In the genomic region with DNA sequence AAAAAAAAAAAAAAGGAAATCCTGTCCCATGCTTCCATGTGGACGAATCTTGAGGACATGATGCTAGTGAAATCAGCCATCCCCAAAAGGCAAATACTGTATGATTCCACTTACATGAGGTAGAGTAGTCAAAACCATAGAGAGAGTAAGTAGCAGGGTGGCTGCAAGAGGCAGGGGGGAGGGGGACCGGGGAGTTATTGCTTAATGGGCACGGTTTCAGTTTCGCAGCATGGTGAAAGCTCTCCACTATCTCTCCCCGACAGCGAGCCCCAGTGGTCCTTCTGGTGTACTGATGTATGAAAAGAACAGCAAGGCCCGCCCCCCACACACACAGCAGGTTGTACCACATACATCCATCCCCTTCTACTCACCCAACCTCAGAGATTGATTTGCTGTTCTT, we compare ENCODE assay signal across 8 cellular contexts. TPM values are rescaled to one million over a fixed set of nuclear protein-coding genes. Genes with fewer than 3 reads are reported as not detected.
DNase-seq lines count a peak whose midpoint lies in the region; ATAC-seq and TF ChIP-seq lines count a peak whose summit lies in the region.

No MANE protein-coding gene starts in this region.

- CTCF ChIA-PET in CD8-positive, alpha-beta T cell (lab: Charles Lee), result no interaction called here

- peaks cover 3% of the 10 kb centered on the region for H3K4me1 Mint-ChIP-seq in CD8-positive, alpha-beta T cell (ENCODE audit: low read depth)
- peaks cover 4% of the 10 kb centered on the region for H3K4me1 Mint-ChIP-seq in activated naive CD8-positive, alpha-beta T cell treated with anti-CD3 and anti-CD28 coated beads for 36 hours

- in situ Hi-C loops in SK-MEL-5 (cut with HindIII; ENCODE audit: low pct_unique_long_range_greater_than_20kb, low sequenced_read_pairs), result no loop called here

- H3K4me1 ChIP-seq in CD8-positive, alpha-beta T cell (ENCODE audit: insufficient read depth, low read length), result no peaks in the 10 kb centered on the region

- H3K9me3 Mint-ChIP-seq in CD8-positive, alpha-beta T cell, result no peaks in the 10 kb centered on the region
- H3K9me3 Mint-ChIP-seq in activated naive CD8-positive, alpha-beta T cell treated with anti-CD3 and anti-CD28 coated beads for 36 hours, result no peaks in the 10 kb centered on the region

- peak; percentile 26 for TF ChIP-seq CTCF in CD8-positive, alpha-beta T cell (IDR thresholded peaks at IDR 0.05)

- peak; percentile 99 for ATAC-seq in CD8-positive, alpha-beta T cell
- ATAC-seq in GM19467 (IDR thresholded peaks at IDR 0.05; ENCODE audit: unreplicated experiment) (peak; percentile 99), HG03521 (IDR thresholded peaks at IDR 0.05; ENCODE audit: unreplicated experiment) (peak; percentile 99)

- H3K4me3 Mint-ChIP-seq in CD8-positive, alpha-beta T cell, result peak overlapping the region; percentile 0
- H3K4me3 Mint-ChIP-seq in activated naive CD8-positive, alpha-beta T cell treated with anti-CD3 and anti-CD28 coated beads for 36 hours, result no peak overlapping the region

- no peaks in the 10 kb centered on the region for H3K27me3 Mint-ChIP-seq in CD8-positive, alpha-beta T cell (ENCODE audit: low read depth)
- H3K27me3 Mint-ChIP-seq in activated naive CD8-positive, alpha-beta T cell treated with anti-CD3 and anti-CD28 coated beads for 36 hours, result no peaks in the 10 kb centered on the region

- peak; percentile 47 to 84 (median 72) for DNase-seq in CD8-positive, alpha-beta T cell
- DNase-seq in SK-MEL-5 (ENCODE audit: low read depth, low spot score) (peak; percentile 92), left kidney (ENCODE audit: low read depth, low spot score) (peak; percentile 81), cerebellar nuclear complex (lab: John Stamatoyannopoulos, UW) (no peak)
- peak; percentile 64 for DNase-seq in activated naive CD8-positive, alpha-beta T cell treated with anti-CD3 and anti-CD28 coated beads for 36 hours
- peak; percentile 52 to 63 for DNase-seq in stimulated activated CD8-positive, alpha-beta memory T cell treated with anti-CD3 and anti-CD28 coated beads, Interleukin-2, amount 100 ng/mL, for 48 hours (ENCODE audit: low read depth in 2 of 2)

- H3K4me3 ChIP-seq in CD8-positive, alpha-beta T cell (ENCODE audit: low read depth, low read length), result no peak overlapping the region

- peaks cover 36% of the 10 kb centered on the region for H3K36me3 Mint-ChIP-seq in CD8-positive, alpha-beta T cell
- peaks cover 17% of the 10 kb centered on the region for H3K36me3 Mint-ChIP-seq in activated naive CD8-positive, alpha-beta T cell treated with anti-CD3 and anti-CD28 coated beads for 36 hours

- intact Hi-C loops in CD8-positive, alpha-beta T cell (cut with DNase I, micrococcal nuclease), result loop anchor here in 1 of 2 experiments (5.0 kb wide), 1 partner anchor 168 kb away; no protein-coding TSS in a partner anchor

- no peak overlapping the region for H3K27ac ChIP-seq in CD8-positive, alpha-beta T cell (ENCODE audit: low read depth, low read length)

- POLR2A ChIA-PET in CD8-positive, alpha-beta T cell (lab: Charles Lee), result no interaction called here

- peak overlapping the region; percentile 43 for H3K27ac Mint-ChIP-seq in CD8-positive, alpha-beta T cell
- H3K27ac Mint-ChIP-seq in activated naive CD8-positive, alpha-beta T cell treated with anti-CD3 and anti-CD28 coated beads for 36 hours, result no peak overlapping the region

- H3K27me3 ChIP-seq in CD8-positive, alpha-beta T cell (ENCODE audit: insufficient read depth, low read length), result no peaks in the 10 kb centered on the region

- peaks cover 8% of the 10 kb centered on the region for H3K36me3 ChIP-seq in CD8-positive, alpha-beta T cell (ENCODE audit: insufficient read depth, low read length)

- no peaks in the 10 kb centered on the region for H3K9me3 ChIP-seq in CD8-positive, alpha-beta T cell (ENCODE audit: low read length)

RNA-seq across cellular contexts. Expression of a gene that starts 32.8 kb away (rescaled TPM):
- total RNA-seq in CD8-positive, alpha-beta T cell, result 10 to 100 TPM in 1 of 2 experiments, 1 to 10 TPM in 1; 8.4 to 11.1 TPM
- total RNA-seq in SK-MEL-5 (2014; rRNA removed; shearing (Covaris generic)), result 6.9 and 8.6 TPM in 2 replicates
- 8.5 and 14.7 TPM in 2 replicates for polyA plus RNA-seq in SK-MEL-5 (2015; cell fraction: cytosol; rRNA removed)
- 25.1 and 33.4 TPM in 2 replicates for polyA plus RNA-seq in SK-MEL-5 (2015; cell fraction: nucleus; rRNA removed)
- total RNA-seq in activated naive CD8-positive, alpha-beta T cell treated with anti-CD3 and anti-CD28 coated beads for 36 hours, result 10 to 100 TPM; 12.6 to 12.8 TPM

RNA-seq across cellular contexts. Expression of a gene that starts 58.9 kb away (rescaled TPM):
- 1 to 10 TPM; 5.9 to 6.1 TPM for total RNA-seq in CD8-positive, alpha-beta T cell
- 131 and 143 TPM in 2 replicates for total RNA-seq in SK-MEL-5 (2014; rRNA removed; shearing (Covaris generic))
- 111 and 123 TPM in 2 replicates for polyA plus RNA-seq in SK-MEL-5 (2015; cell fraction: cytosol; rRNA removed)
- 34.6 and 36.1 TPM in 2 replicates for polyA plus RNA-seq in SK-MEL-5 (2015; cell fraction: nucleus; rRNA removed)
- total RNA-seq in activated naive CD8-positive, alpha-beta T cell treated with anti-CD3 and anti-CD28 coated beads for 36 hours, result 10 to 100 TPM; 91.4 to 93.3 TPM

Comparison
In these comparisons a context has a peak if more than half of its experiments do, and no peak if none do; other contexts are left out.
1. DNase-seq: peak in CD8-positive, alpha-beta T cell (7 of 7), SK-MEL-5 (single experiment), activated naive CD8-positive, alpha-beta T cell treated with anti-CD3 and anti-CD28 coated beads for 36 hours (single experiment), left kidney (single experiment) and stimulated activated CD8-positive, alpha-beta memory T cell treated with anti-CD3 and anti-CD28 coated beads, Interleukin-2, amount 100 ng/mL, for 48 hours (2 of 2); none in cerebellar nuclear complex (0 of 2).
2. RNA of a gene that starts 58.9 kb away (total RNA-seq): 131 to 143 TPM in SK-MEL-5 and 91.4 to 93.3 TPM in activated naive CD8-positive, alpha-beta T cell treated with anti-CD3 and anti-CD28 coated beads for 36 hours; 5.9 to 6.1 TPM in CD8-positive, alpha-beta T cell; every median in the first group is over 10 times any median in the second.
3. Peak in every context shown above with its lines, with median percentiles within 50 percentile points of each other: ATAC-seq.